Comparison of ENCODE assay signal across 34 cellular contexts in genomic region chr11:87548797-87549196, GRCh38.
"Had no signal": no experiment of that assay in that cellular context is flagged by ENCODE, and none has a peak within 500 bp of the region (broad histone marks: within the 10 kb centered on the region; RNA-seq: fewer than 3 reads in every experiment).

No MANE protein-coding gene starts in this region.

- H3K36me3 ChIP-seq: adrenal gland, ascending aorta, brain microvascular endothelial cell, breast epithelium, cardiac muscle cell had no signal

- H3K27me3 ChIP-seq: adrenal gland, ascending aorta, body of pancreas, brain microvascular endothelial cell, breast epithelium, cardiac muscle cell had no signal

- DNase-seq: activated effector memory CD4-positive, alpha-beta T cell treated with anti-CD3 and anti-CD28 coated beads, Interleukin-2, amount 50 U/mL, for 16 hours; activated effector memory CD4-positive, alpha-beta T cell treated with Interleukin-2 at 50 U/mL for 16 hours; activated gamma-delta T cell; activated gamma-delta T cell treated with Interleukin-2 at 50 U/mL for 16 hours; activated naive CD4-positive, alpha-beta T cell; activated naive CD4-positive, alpha-beta T cell treated with anti-CD3 and anti-CD28 coated beads for 36 hours; activated naive CD4-positive, alpha-beta T cell treated with anti-CD3 and anti-CD28 coated beads, Interleukin-2, amount 10 ng/mL, durations not matched to agents 7 days and 5 days; activated naive CD4-positive, alpha-beta T cell treated with anti-CD3 and anti-CD28 coated beads, Interleukin-2, amount 50 U/mL, for 16 hours; activated naive CD4-positive, alpha-beta T cell treated with Interleukin-2 at 50 U/mL for 16 hours; activated naive CD8-positive, alpha-beta T cell treated with anti-CD3 and anti-CD28 coated beads for 36 hours; activated naive CD8-positive, alpha-beta T cell treated with anti-CD3 and anti-CD28 coated beads, Interleukin-2, amount 10 ng/mL, durations not matched to agents 7 days and 5 days; activated naive CD8-positive, alpha-beta T cell treated with anti-CD3 and anti-CD28 coated beads, Interleukin-2, amount 50 U/mL, for 24 hours; activated T-cell treated with anti-CD3 and anti-CD28 coated beads, Interleukin-2, amount 50 U/mL, for 1 hour; activated T-cell treated with anti-CD3 and anti-CD28 coated beads, Interleukin-2, amount 50 U/mL, for 24 hours; activated T-cell treated with anti-CD3 and anti-CD28 coated beads, Interleukin-2, amount 50 U/mL, for 4 hours; activated T-cell treated with anti-CD3 and anti-CD28 coated beads, Interleukin-2, amount 50 U/mL, for 48 hours; activated T-cell treated with anti-CD3 and anti-CD28 coated beads, Interleukin-2, amount 50 U/mL, for 72 hours; adrenal gland; amniotic stem cell; amygdala; anterior cingulate cortex; aorta; body of pancreas; brain microvascular endothelial cell; caudate nucleus; central memory CD4-positive, alpha-beta T cell; cerebellar nuclear complex had no signal

- H3K4me3 ChIP-seq: adrenal gland, ascending aorta, body of pancreas, breast epithelium, cardiac muscle cell had no signal

- H3K4me1 ChIP-seq: adrenal gland, ascending aorta, body of pancreas, breast epithelium had no signal

- FAIRE-seq: astrocyte, bronchial epithelial cell had no signal

- ATAC-seq: activated naive CD4-positive, alpha-beta T cell treated with anti-CD3 and anti-CD28 coated beads, Interleukin-2, amount 50 U/mL, for 72 hours; activated naive CD8-positive, alpha-beta T cell treated with anti-CD3 and anti-CD28 coated beads, Interleukin-2, amount 50 U/mL, for 24 hours; activated T-cell treated with anti-CD3 and anti-CD28 coated beads, Interleukin-2, amount 50 U/mL, for 4 hours; activated T-cell treated with anti-CD3 and anti-CD28 coated beads, Interleukin-2, amount 50 U/mL, for 72 hours; activated T-helper 17 cell treated with anti-CD3 and anti-CD28 coated beads, Interleukin-2, amount 50 U/mL, for 72 hours; body of pancreas had no signal

- H3K27ac ChIP-seq: adrenal gland, ascending aorta, body of pancreas, brain microvascular endothelial cell, breast epithelium, cardiac muscle cell had no signal
